Comparison of ENCODE assay signal across 26 cellular contexts in genomic region chr9:118438805-118439204, GRCh38.
"Had no signal": no experiment of that assay in that cellular context is flagged by ENCODE, and none has a peak within 500 bp of the region (broad histone marks: within the 10 kb centered on the region; RNA-seq: fewer than 3 reads in every experiment).

No MANE protein-coding gene starts in this region.

- H3K9me3 ChIP-seq: ascending aorta, body of pancreas had no signal

- H3K4me1 Mint-ChIP-seq: activated CD4-positive, alpha-beta T cell treated with anti-CD3 and anti-CD28 coated beads, Interleukin-2, amount 10 ng/mL, durations not matched to agents 24 days and 14 days; activated naive CD8-positive, alpha-beta T cell treated with anti-CD3 and anti-CD28 coated beads, Interleukin-2, amount 50 U/mL, for 24 hours; central memory CD8-positive, alpha-beta T cell; T-helper 17 cell; WTC11 had no signal

- H3K36me3 Mint-ChIP-seq: activated CD4-positive, alpha-beta memory T cell treated with anti-CD3 and anti-CD28 coated beads for 36 hours; activated naive CD4-positive, alpha-beta T cell treated with anti-CD3 and anti-CD28 coated beads, Interleukin-2, amount 50 U/mL, for 72 hours; WTC11 had no signal

- H3K27me3 Mint-ChIP-seq: activated CD4-positive, alpha-beta memory T cell treated with anti-CD3 and anti-CD28 coated beads for 36 hours; activated CD4-positive, alpha-beta T cell treated with anti-CD3 and anti-CD28 coated beads, Interleukin-2, amount 10 ng/mL, durations not matched to agents 24 days and 14 days; activated naive CD8-positive, alpha-beta T cell treated with anti-CD3 and anti-CD28 coated beads, Interleukin-2, amount 50 U/mL, for 24 hours; central memory CD8-positive, alpha-beta T cell; T-helper 17 cell had no signal

- H3K4me1 ChIP-seq: ascending aorta, body of pancreas had no signal

- H3K27ac Mint-ChIP-seq: activated CD4-positive, alpha-beta memory T cell treated with anti-CD3 and anti-CD28 coated beads for 36 hours; activated CD4-positive, alpha-beta T cell treated with anti-CD3 and anti-CD28 coated beads, Interleukin-2, amount 10 ng/mL, durations not matched to agents 24 days and 14 days; activated naive CD4-positive, alpha-beta T cell treated with anti-CD3 and anti-CD28 coated beads, Interleukin-2, amount 50 U/mL, for 72 hours; activated naive CD8-positive, alpha-beta T cell treated with anti-CD3 and anti-CD28 coated beads, Interleukin-2, amount 50 U/mL, for 24 hours; T-helper 17 cell; WTC11 had no signal

- DNase-seq: activated CD4-positive, alpha-beta memory T cell treated with anti-CD3 and anti-CD28 coated beads for 36 hours; activated CD4-positive, alpha-beta T cell treated with anti-CD3 and anti-CD28 coated beads for 1 hour; activated CD4-positive, alpha-beta T cell treated with anti-CD3 and anti-CD28 coated beads, Interleukin-2, amount 10 ng/mL, durations not matched to agents 24 days and 14 days; activated CD8-positive, alpha-beta memory T cell treated with anti-CD3 and anti-CD28 coated beads for 24 hours; activated effector memory CD4-positive, alpha-beta T cell treated with anti-CD3 and anti-CD28 coated beads, Interleukin-2, amount 50 U/mL, for 16 hours; activated naive CD4-positive, alpha-beta T cell treated with Interleukin-2 at 50 U/mL for 16 hours; activated naive CD8-positive, alpha-beta T cell treated with anti-CD3 and anti-CD28 coated beads, Interleukin-2, amount 50 U/mL, for 24 hours; activated T-cell treated with anti-CD3 and anti-CD28 coated beads, Interleukin-2, amount 50 U/mL, for 4 hours; amniotic stem cell; body of pancreas; Karpas-422; MM.1S; NCI-H1105; NCI-H1436; NCI-H1694 treated with DMSO at 0.1 percent for 48 hours; NCI-H2029 treated with DMSO at 0.1 percent for 48 hours; NCI-H510A treated with DMSO at 0.1 percent for 48 hours; NCI-H69; NK-92 treated with Interleukin-12 subunit alpha and Interleukin-12 subunit beta, amount 100 ng/mL, for 24 hours; SHP77; T-helper 17 cell; T-helper 9 cell had no signal

- H3K9me3 Mint-ChIP-seq: activated CD4-positive, alpha-beta memory T cell treated with anti-CD3 and anti-CD28 coated beads for 36 hours; activated CD4-positive, alpha-beta T cell treated with anti-CD3 and anti-CD28 coated beads, Interleukin-2, amount 10 ng/mL, durations not matched to agents 24 days and 14 days; activated naive CD4-positive, alpha-beta T cell treated with anti-CD3 and anti-CD28 coated beads, Interleukin-2, amount 50 U/mL, for 72 hours; activated naive CD8-positive, alpha-beta T cell treated with anti-CD3 and anti-CD28 coated beads, Interleukin-2, amount 50 U/mL, for 24 hours; activated T-cell treated with anti-CD3 and anti-CD28 coated beads, Interleukin-2, amount 50 U/mL, for 4 hours; central memory CD8-positive, alpha-beta T cell; WTC11 had no signal

- H3K4me3 ChIP-seq: ascending aorta, body of pancreas had no signal

- H3K27me3 ChIP-seq: ascending aorta, body of pancreas had no signal

- ATAC-seq: activated naive CD4-positive, alpha-beta T cell treated with anti-CD3 and anti-CD28 coated beads, Interleukin-2, amount 50 U/mL, for 72 hours; activated naive CD8-positive, alpha-beta T cell treated with anti-CD3 and anti-CD28 coated beads, Interleukin-2, amount 50 U/mL, for 24 hours; activated T-cell treated with anti-CD3 and anti-CD28 coated beads, Interleukin-2, amount 50 U/mL, for 4 hours; body of pancreas; T-helper 17 cell; WTC11 had no signal

- H3K36me3 ChIP-seq: ascending aorta had no signal

- H3K4me3 Mint-ChIP-seq: activated CD4-positive, alpha-beta memory T cell treated with anti-CD3 and anti-CD28 coated beads for 36 hours; activated CD4-positive, alpha-beta T cell treated with anti-CD3 and anti-CD28 coated beads, Interleukin-2, amount 10 ng/mL, durations not matched to agents 24 days and 14 days; activated naive CD8-positive, alpha-beta T cell treated with anti-CD3 and anti-CD28 coated beads, Interleukin-2, amount 50 U/mL, for 24 hours; activated T-cell treated with anti-CD3 and anti-CD28 coated beads, Interleukin-2, amount 50 U/mL, for 4 hours; central memory CD8-positive, alpha-beta T cell; T-helper 17 cell; WTC11 had no signal

- H3K27ac ChIP-seq: ascending aorta, body of pancreas had no signal
